11 cellular contexts compared by ENCODE assay signal in the genomic region with DNA sequence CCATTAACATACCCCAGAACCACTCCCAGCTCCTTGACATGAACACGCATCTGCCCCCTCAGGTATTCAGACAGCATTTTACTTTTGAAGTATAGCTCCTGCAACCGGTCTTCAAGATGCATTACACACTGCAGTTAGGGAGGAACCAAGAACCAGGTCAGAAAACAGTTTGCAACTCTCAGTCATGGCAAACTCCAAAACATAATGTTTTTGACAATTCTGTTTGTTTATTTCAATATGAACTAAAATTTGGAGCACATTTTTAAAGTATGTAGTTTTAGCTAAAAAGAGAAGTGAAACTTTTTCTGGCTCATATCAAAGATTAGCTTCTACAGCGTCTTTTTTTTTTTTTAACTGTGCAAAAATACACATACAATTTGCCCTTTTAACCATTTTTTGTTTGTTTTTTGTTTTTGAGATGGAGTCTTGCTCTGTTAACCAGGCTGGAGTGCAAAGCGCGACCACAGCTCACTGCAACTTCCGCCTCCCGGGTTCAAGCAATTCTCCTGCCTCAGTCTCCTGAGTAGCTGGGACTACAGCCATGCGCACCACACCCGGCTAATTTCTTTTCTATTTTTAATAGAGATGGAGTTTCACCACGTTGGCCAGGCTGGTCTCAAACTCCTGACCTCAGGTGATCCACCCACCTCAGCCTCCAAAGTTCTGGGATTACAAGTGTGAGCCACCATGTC.
A peak's percentile ranks its signal among the peaks of the same experiment; 100 is the strongest.
DNase-seq lines count a peak whose midpoint lies in the region; ATAC-seq and TF ChIP-seq lines count a peak whose summit lies in the region.
"Had no signal": no experiment of that assay in that cellular context is flagged by ENCODE, and none has a peak within 500 bp of the region (broad histone marks: within the 10 kb centered on the region; RNA-seq: fewer than 3 reads in every experiment).

No MANE protein-coding gene starts in this region.

- H3K27me3 Mint-ChIP-seq in effector memory CD8-positive, alpha-beta T cell, result no peaks in the 10 kb centered on the region

- H3K4me3 ChIP-seq in neutrophil (ENCODE audit: low read depth in 1 of 2, low read length in 1 of 2) (no peak overlapping the region), tibial artery (no peak overlapping the region)

- H3K4me3 Mint-ChIP-seq in effector memory CD8-positive, alpha-beta T cell, result no peak overlapping the region

- H3K36me3 ChIP-seq in neutrophil (peaks cover 33% of the 10 kb centered on the region), tibial artery (peaks cover 20 to 64% (median 60%) of the 10 kb centered on the region in 3 donors)

- peak overlapping the region; percentile 37 for H3K27ac ChIP-seq in neutrophil
- no peak overlapping the region for H3K27ac ChIP-seq in tibial artery

- intact Hi-C loops in tibial artery (cut with DNase I; ENCODE audit: low total_unique reads), result no loop called here

- H3K9me3 ChIP-seq in neutrophil (no peaks in the 10 kb centered on the region), tibial artery (no peaks in the 10 kb centered on the region)

- DNase-seq in HCEC 1CT (no peak), SIG-M5 (lab: John Stamatoyannopoulos, UW) (no peak), tibial artery (no peak)
- no peak for DNase-seq in effector memory CD8-positive, alpha-beta T cell
- DNase-seq: NCI-H1417 had no signal

- ATAC-seq in GM18870 (IDR thresholded peaks at IDR 0.05; ENCODE audit: unreplicated experiment) (peak; percentile 69), GM21723 (IDR thresholded peaks at IDR 0.05; ENCODE audit: unreplicated experiment) (peak; percentile 68), HG03354 (IDR thresholded peaks at IDR 0.05; ENCODE audit: poor library complexity, severe bottlenecking, unreplicated experiment) (peak; percentile 83)
- ATAC-seq in effector memory CD8-positive, alpha-beta T cell (replicated peaks), result no peak
- ATAC-seq: activated CD4-positive, CD25-positive, alpha-beta regulatory T cell treated with anti-CD3 and anti-CD28 coated beads, Interleukin-2, amount 50 U/mL, for 24 hours; activated naive CD4-positive, alpha-beta T cell treated with anti-CD3 and anti-CD28 coated beads, Interleukin-2, amount 50 U/mL, for 72 hours had no signal

- H3K27ac Mint-ChIP-seq in effector memory CD8-positive, alpha-beta T cell, result no peak overlapping the region
- H3K27ac Mint-ChIP-seq: activated naive CD4-positive, alpha-beta T cell treated with anti-CD3 and anti-CD28 coated beads, Interleukin-2, amount 50 U/mL, for 72 hours had no signal

- H3K27me3 ChIP-seq in neutrophil, result no peaks in the 10 kb centered on the region
- H3K27me3 ChIP-seq in tibial artery, result no peaks in the 10 kb centered on the region

- no peaks in the 10 kb centered on the region for H3K4me1 Mint-ChIP-seq in effector memory CD8-positive, alpha-beta T cell (ENCODE audit: low read depth in 2 of 2)

- H3K4me1 ChIP-seq in neutrophil (ENCODE audit: control insufficient read depth in 1 of 2, insufficient read depth in 1 of 2, low read depth in 1 of 2, low read length in 1 of 2), result peaks cover 8 to 11% of the 10 kb centered on the region in 2 experiments
- H3K4me1 ChIP-seq in tibial artery, result no peaks in the 10 kb centered on the region

- H3K9me3 Mint-ChIP-seq in effector memory CD8-positive, alpha-beta T cell, result no peaks in the 10 kb centered on the region
- H3K9me3 Mint-ChIP-seq: activated naive CD4-positive, alpha-beta T cell treated with anti-CD3 and anti-CD28 coated beads, Interleukin-2, amount 50 U/mL, for 72 hours had no signal

- H3K36me3 Mint-ChIP-seq in effector memory CD8-positive, alpha-beta T cell (ENCODE audit: insufficient read depth), result peaks cover 19% of the 10 kb centered on the region

- TF ChIP-seq CTCF in neutrophil (IDR thresholded peaks at IDR 0.05), result no peak
- no peak for TF ChIP-seq CTCF in tibial artery (IDR thresholded peaks at IDR 0.05)
